Comparison of ENCODE assay signal across 11 cellular contexts in genomic region chr6:26140967-26141294, GRCh38.
"Had no signal": no experiment of that assay in that cellular context is flagged by ENCODE, and none has a peak within 500 bp of the region (broad histone marks: within the 10 kb centered on the region; RNA-seq: fewer than 3 reads in every experiment).

No MANE protein-coding gene starts in this region.

- H3K27me3 Mint-ChIP-seq: naive B cell had no signal

- H3K36me3 Mint-ChIP-seq: activated naive CD4-positive, alpha-beta T cell treated with anti-CD3 and anti-CD28 coated beads, Interleukin-2, amount 50 U/mL, for 72 hours had no signal

- H3K4me3 ChIP-seq: hepatocyte, psoas muscle, tibial nerve had no signal

- H3K27ac ChIP-seq: hepatocyte, psoas muscle had no signal

- H3K27ac Mint-ChIP-seq: activated CD8-positive, alpha-beta T cell treated with anti-CD3 and anti-CD28 coated beads, Interleukin-2, amount 10 ng/mL, durations not matched to agents 7 days and 5 days; activated naive CD4-positive, alpha-beta T cell treated with anti-CD3 and anti-CD28 coated beads, Interleukin-2, amount 50 U/mL, for 72 hours had no signal

- H3K9me3 ChIP-seq: psoas muscle, tibial nerve had no signal

- H3K9me3 Mint-ChIP-seq: activated naive CD4-positive, alpha-beta T cell treated with anti-CD3 and anti-CD28 coated beads, Interleukin-2, amount 50 U/mL, for 72 hours; naive B cell had no signal

- H3K27me3 ChIP-seq: hepatocyte, tibial nerve had no signal

- H3K4me1 ChIP-seq: tibial nerve had no signal

- H3K4me3 Mint-ChIP-seq: activated CD8-positive, alpha-beta T cell treated with anti-CD3 and anti-CD28 coated beads, Interleukin-2, amount 10 ng/mL, durations not matched to agents 7 days and 5 days had no signal

- DNase-seq: activated CD4-positive, alpha-beta T cell treated with anti-CD3 and anti-CD28 coated beads for 4 hours; activated CD8-positive, alpha-beta memory T cell treated with anti-CD3 and anti-CD28 coated beads, Interleukin-2, amount 50 U/mL, for 4 hours; activated CD8-positive, alpha-beta T cell treated with anti-CD3 and anti-CD28 coated beads, Interleukin-2, amount 10 ng/mL, durations not matched to agents 7 days and 5 days; activated effector memory CD4-positive, alpha-beta T cell treated with anti-CD3 and anti-CD28 coated beads, Interleukin-2, amount 50 U/mL, for 16 hours; activated T-cell treated with anti-CD3 and anti-CD28 coated beads, Interleukin-2, amount 50 U/mL, for 48 hours; naive B cell; psoas muscle; T-helper 2 cell had no signal
